In genomic region chr6:168113226-168113625, GRCh38 we compare ENCODE assay signal across 23 cellular contexts. TPM values are rescaled to one million over a fixed set of nuclear protein-coding genes. Genes with fewer than 3 reads are reported as not detected.
"Had no signal": no experiment of that assay in that cellular context is flagged by ENCODE, and none has a peak within 500 bp of the region (broad histone marks: within the 10 kb centered on the region; RNA-seq: fewer than 3 reads in every experiment).

No MANE protein-coding gene starts in this region.

- H3K27me3 ChIP-seq: colonic mucosa, gastrocnemius medialis, pancreas, right atrium auricular region, sigmoid colon, testis, tibial artery, uterus had no signal

- H3K4me1 ChIP-seq: colonic mucosa, gastrocnemius medialis, pancreas, prostate gland, right atrium auricular region, testis, tibial artery, uterus had no signal

- H3K36me3 ChIP-seq: colonic mucosa, gastrocnemius medialis, pancreas, prostate gland, right atrium auricular region, sigmoid colon, tibial artery, uterus had no signal

- H3K9me3 ChIP-seq: colonic mucosa, gastrocnemius medialis, pancreas, prostate gland, right atrium auricular region, sigmoid colon, testis, tibial artery, uterus had no signal

- DNase-seq: colonic mucosa; effector CD8-positive, alpha-beta T cell; endodermal cell; foreskin fibroblast; gastrocnemius medialis; natural killer cell; occipital lobe; sigmoid colon; stimulated activated CD4-positive, alpha-beta T cell treated with anti-CD3 and anti-CD28 coated beads, Interleukin-4, amount 100 ng/mL, for 4 hours; stimulated activated naive CD8-positive, alpha-beta T cell treated with anti-CD3 and anti-CD28 coated beads, Interleukin-15, Interleukin-2, amounts not matched to agents 100 U/mL and 50 U/mL, for 24 hours; substantia nigra; testis; tibial artery; uterus had no signal

- ATAC-seq: esophagus mucosa; gastrocnemius medialis; natural killer cell; pancreas; stimulated activated memory B cell treated with anti-CD40 and anti-IgM and Interleukin-4, amounts not matched to agents 10 μg/mL and 1 μg/mL and 100 μg/mL, for 72 hours; stimulated activated naive CD8-positive, alpha-beta T cell treated with anti-CD3 and anti-CD28 coated beads, Interleukin-15, Interleukin-2, amounts not matched to agents 100 U/mL and 50 U/mL, for 24 hours had no signal

- H3K27ac ChIP-seq: colonic mucosa, epithelial cell of prostate, gastrocnemius medialis, pancreas, prostate gland, right atrium auricular region, sigmoid colon, testis, tibial artery, uterus had no signal

- H3K4me3 ChIP-seq: colonic mucosa, gastrocnemius medialis, pancreas, prostate gland, right atrium auricular region, sigmoid colon, testis, tibial artery, uterus had no signal

RNA-seq across cellular contexts. Expression of gene FRMD1, which starts 34.2 kb away (rescaled TPM):
- total RNA-seq: cerebellum, endodermal cell, esophagus mucosa, glomerular endothelial cell, natural killer cell, occipital lobe, pancreas, skeletal muscle tissue had no signal
